ENCODE assay signal across 9 cellular contexts in the genomic region with DNA sequence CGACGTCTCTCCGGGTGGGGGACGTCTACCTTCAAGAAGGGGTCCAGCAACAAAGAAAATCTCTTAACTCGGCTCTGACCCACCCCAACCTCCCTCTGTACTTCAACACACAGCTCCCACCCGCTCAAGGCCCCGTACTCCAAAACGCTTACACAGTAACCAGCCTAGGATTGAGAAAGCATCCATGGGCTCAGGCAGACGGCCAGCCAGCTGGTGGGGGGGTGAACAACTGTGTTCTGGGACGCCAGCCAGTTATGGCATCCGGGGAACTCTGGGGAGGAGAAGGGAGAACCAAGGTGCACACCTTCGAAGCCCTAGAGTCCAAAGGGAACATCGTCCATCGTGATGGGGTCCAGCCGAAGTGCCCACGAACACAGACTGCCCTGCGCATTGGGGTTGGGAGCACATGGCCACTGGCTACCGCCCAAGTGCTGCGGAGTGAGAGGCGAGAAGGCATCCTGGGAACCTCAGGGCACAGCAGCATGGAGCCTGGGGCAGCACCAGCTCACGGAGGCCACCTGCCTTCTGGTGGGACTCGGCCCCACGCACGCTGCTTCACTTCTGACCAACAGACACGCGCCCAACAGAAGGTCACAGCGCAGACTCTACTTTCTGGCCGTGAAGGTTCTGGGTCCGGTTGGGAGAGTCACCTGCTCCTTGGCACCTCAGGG. TPM values are rescaled to one million over a fixed set of nuclear protein-coding genes. Genes with fewer than 3 reads are reported as not detected.
DNase-seq lines count a peak whose midpoint lies in the region; ATAC-seq and TF ChIP-seq lines count a peak whose summit lies in the region.
"Had no signal": no experiment of that assay in that cellular context is flagged by ENCODE, and none has a peak within 500 bp of the region (broad histone marks: within the 10 kb centered on the region; RNA-seq: fewer than 3 reads in every experiment).

No MANE protein-coding gene starts in this region.

- H3K27me3 Mint-ChIP-seq in glutamatergic neuron (ENCODE audit: unreplicated experiment): peaks cover 12% of the 10 kb centered on the region

- no peaks in the 10 kb centered on the region for H3K9me3 ChIP-seq in A673 (ENCODE audit: low read depth, low read length, poor library complexity, severe bottlenecking)

- peaks cover 9% of the 10 kb centered on the region for H3K36me3 Mint-ChIP-seq in glutamatergic neuron (ENCODE audit: unreplicated experiment)

- H3K27ac ChIP-seq in A673 (ENCODE audit: low read depth, low read length, poor library complexity, severe bottlenecking) (peak overlapping the region; percentile 39), coronary artery (peak overlapping the region; percentile 72 to 86)

- no peak overlapping the region for H3K4me3 ChIP-seq in A673 (ENCODE audit: low read depth, low read length, poor library complexity, severe bottlenecking)
- peak overlapping the region; percentile 36 for H3K4me3 ChIP-seq in coronary artery

- peaks cover 14% of the 10 kb centered on the region for H3K9me3 Mint-ChIP-seq in glutamatergic neuron (ENCODE audit: unreplicated experiment)

- H3K27ac Mint-ChIP-seq in glutamatergic neuron (ENCODE audit: unreplicated experiment): no peak overlapping the region

- DNase-seq in A673 (ENCODE audit: low spot score) (peak; percentile 76), NCI-H2171 (lab: John Stamatoyannopoulos, UW) (peak; percentile 47), coronary artery (ENCODE audit: low spot score) (peak; percentile 89), middle frontal gyrus (ENCODE audit: extremely low spot score, low spot score) (peak; percentile 75), glutamatergic neuron (no peak), NOMO-1 treated with DMSO at 0.1 percent for 48 hours (lab: John Stamatoyannopoulos, UW; ENCODE audit: unreplicated experiment) (no peak)
- no peak for DNase-seq in stimulated activated CD8-positive, alpha-beta memory T cell treated with anti-CD3 and anti-CD28 coated beads, Interleukin-4, amount 100 ng/mL, for 48 hours
- DNase-seq: DND-41 had no signal

- BruUV-seq in A673 (replicated peaks; lab: Mats Ljungman, UMichigan): no TSS peak

- CTCF ChIA-PET in A673 (lab: Charles Lee): interaction anchor here (1.0 kb wide), 1 partner anchor 172 kb away, joined by 3 read pairs; no protein-coding TSS in a partner anchor

- H3K36me3 ChIP-seq in A673 (ENCODE audit: insufficient read depth, low read length, poor library complexity, severe bottlenecking): peaks cover 59% of the 10 kb centered on the region

- H3K4me1 ChIP-seq in A673 (ENCODE audit: insufficient read depth, low read length, poor library complexity, severe bottlenecking): peaks cover 64% of the 10 kb centered on the region

- no peaks in the 10 kb centered on the region for H3K27me3 ChIP-seq in A673 (replicated peaks; ENCODE audit: insufficient read depth, low read depth, low read length, poor library complexity)

- TF ChIP-seq CTCF in A673 (conservative IDR thresholded peaks at IDR 0.05; ENCODE audit: low read depth, low read length) (no peak), coronary artery (IDR thresholded peaks at IDR 0.05) (no peak), glutamatergic neuron (IDR thresholded peaks at IDR 0.05; ENCODE audit: partially characterized antibody, unreplicated experiment) (no peak)

- intact Hi-C loops in A673 (cut with micrococcal nuclease; ENCODE audit: unreplicated experiment): loop anchor here (10.0 kb wide), 1 partner anchor 172 kb away; a partner anchor contains a TSS

- no peak overlapping the region for H3K4me3 Mint-ChIP-seq in glutamatergic neuron (ENCODE audit: unreplicated experiment)

- ATAC-seq in HG02840 (IDR thresholded peaks at IDR 0.05; ENCODE audit: low FRiP score, unreplicated experiment): no peak

- H3K4me1 Mint-ChIP-seq in glutamatergic neuron (ENCODE audit: low read depth, unreplicated experiment): peaks cover 14% of the 10 kb centered on the region

- POLR2A ChIA-PET in A673 (lab: Charles Lee; ENCODE audit: low non-redundant PET): interaction anchor here (0.6 kb wide), 1 partner anchor 1233 kb away, joined by 3 read pairs; no protein-coding TSS in a partner anchor

RNA-seq across cellular contexts. Expression of a gene that starts 14.3 kb away (rescaled TPM):
- total RNA-seq in A673 (2021) (0.97 and 2.8 TPM in 2 replicates), glutamatergic neuron (ENCODE audit: unreplicated experiment) (15.6 TPM)

RNA-seq across cellular contexts. Expression of a gene that starts 30.4 kb away (rescaled TPM):
- total RNA-seq in A673 (2021) (139 and 150 TPM in 2 replicates), glutamatergic neuron (ENCODE audit: unreplicated experiment) (211 TPM)

RNA-seq across cellular contexts. Expression of a gene that starts 30.5 kb away (rescaled TPM):
- total RNA-seq in A673 (2021): 43.6 and 58.8 TPM in 2 replicates
- total RNA-seq in glutamatergic neuron (ENCODE audit: unreplicated experiment): 40.7 TPM

Comparison
In these comparisons a context has a peak if more than half of its experiments do, and no peak if none do; other contexts are left out.
1. DNase-seq: peak in A673 (single experiment), NCI-H2171 (single experiment), coronary artery (single experiment) and middle frontal gyrus (single experiment); none in glutamatergic neuron (single experiment), NOMO-1 treated with DMSO at 0.1 percent for 48 hours (single experiment) and stimulated activated CD8-positive, alpha-beta memory T cell treated with anti-CD3 and anti-CD28 coated beads, Interleukin-4, amount 100 ng/mL, for 48 hours (single experiment).